ENCODE assay signal across 37 cellular contexts in genomic region chr16:78829280-78829679, GRCh38.
"Had no signal": no experiment of that assay in that cellular context is flagged by ENCODE, and none has a peak within 500 bp of the region (broad histone marks: within the 10 kb centered on the region; RNA-seq: fewer than 3 reads in every experiment).

No MANE protein-coding gene starts in this region.

- H3K9me3 Mint-ChIP-seq: activated naive CD4-positive, alpha-beta T cell treated with anti-CD3 and anti-CD28 coated beads for 36 hours; activated naive CD4-positive, alpha-beta T cell treated with anti-CD3 and anti-CD28 coated beads, Interleukin-2, amount 10 ng/mL, durations not matched to agents 7 days and 5 days; activated naive CD4-positive, alpha-beta T cell treated with anti-CD3 and anti-CD28 coated beads, Interleukin-2, amount 50 U/mL, for 24 hours; activated naive CD4-positive, alpha-beta T cell treated with anti-CD3 and anti-CD28 coated beads, Interleukin-2, amount 50 U/mL, for 72 hours; activated naive CD8-positive, alpha-beta T cell treated with anti-CD3 and anti-CD28 coated beads, Interleukin-2, amount 10 ng/mL, durations not matched to agents 7 days and 5 days; activated naive CD8-positive, alpha-beta T cell treated with anti-CD3 and anti-CD28 coated beads, Interleukin-2, amount 50 U/mL, for 24 hours; activated T-cell treated with anti-CD3 and anti-CD28 coated beads, Interleukin-2, amount 50 U/mL, for 24 hours; activated T-cell treated with anti-CD3 and anti-CD28 coated beads, Interleukin-2, amount 50 U/mL, for 4 hours; activated T-cell treated with anti-CD3 and anti-CD28 coated beads, Interleukin-2, amount 50 U/mL, for 72 hours; activated T-helper 1 cell treated with anti-CD3 and anti-CD28 coated beads, Interleukin-12 subunit alpha, Interleukin-12 subunit beta, Interleukin-2, Interleukin-4 antibody, amounts not matched to agents 30 ng/mL and 10 ng/mL and 1 ng/mL, durations not matched to agents 14 hours and 24 hours and 36 hours; activated T-helper 2 cell treated with anti-CD3 and anti-CD28 coated beads, Interferon-gamma antibody, Interleukin-2, Interleukin-4, amounts not matched to agents 10 μg/mL and 5 μg/mL and 100 μg/mL, durations not matched to agents 14 hours and 24 hours and 36 hours; central memory CD8-positive, alpha-beta T cell had no signal

- H3K27ac ChIP-seq: adrenal gland, ascending aorta, body of pancreas, brain microvascular endothelial cell, breast epithelium, cardiac muscle cell had no signal

- H3K36me3 Mint-ChIP-seq: activated naive CD4-positive, alpha-beta T cell treated with anti-CD3 and anti-CD28 coated beads, Interleukin-2, amount 10 ng/mL, durations not matched to agents 7 days and 5 days; activated naive CD4-positive, alpha-beta T cell treated with anti-CD3 and anti-CD28 coated beads, Interleukin-2, amount 50 U/mL, for 24 hours; activated naive CD8-positive, alpha-beta T cell; brain had no signal

- H3K4me3 Mint-ChIP-seq: activated naive CD4-positive, alpha-beta T cell treated with anti-CD3 and anti-CD28 coated beads for 36 hours; activated naive CD4-positive, alpha-beta T cell treated with anti-CD3 and anti-CD28 coated beads, Interleukin-2, amount 10 ng/mL, durations not matched to agents 7 days and 5 days; activated naive CD4-positive, alpha-beta T cell treated with anti-CD3 and anti-CD28 coated beads, Interleukin-2, amount 50 U/mL, for 24 hours; activated naive CD8-positive, alpha-beta T cell; activated naive CD8-positive, alpha-beta T cell treated with anti-CD3 and anti-CD28 coated beads for 36 hours; activated naive CD8-positive, alpha-beta T cell treated with anti-CD3 and anti-CD28 coated beads, Interleukin-2, amount 10 ng/mL, durations not matched to agents 7 days and 5 days; activated naive CD8-positive, alpha-beta T cell treated with anti-CD3 and anti-CD28 coated beads, Interleukin-2, amount 50 U/mL, for 24 hours; activated T-cell treated with anti-CD3 and anti-CD28 coated beads, Interleukin-2, amount 50 U/mL, for 24 hours; activated T-cell treated with anti-CD3 and anti-CD28 coated beads, Interleukin-2, amount 50 U/mL, for 4 hours; activated T-cell treated with anti-CD3 and anti-CD28 coated beads, Interleukin-2, amount 50 U/mL, for 72 hours; activated T-helper 1 cell treated with anti-CD3 and anti-CD28 coated beads, Interleukin-12 subunit alpha, Interleukin-12 subunit beta, Interleukin-2, Interleukin-4 antibody, amounts not matched to agents 30 ng/mL and 10 ng/mL and 1 ng/mL, durations not matched to agents 14 hours and 24 hours and 36 hours; brain; central memory CD8-positive, alpha-beta T cell had no signal

- H3K9me3 ChIP-seq: adrenal gland, ascending aorta, body of pancreas, breast epithelium had no signal

- DNase-seq: activated effector memory CD4-positive, alpha-beta T cell treated with anti-CD3 and anti-CD28 coated beads, Interleukin-2, amount 50 U/mL, for 16 hours; activated effector memory CD4-positive, alpha-beta T cell treated with Interleukin-2 at 50 U/mL for 16 hours; activated gamma-delta T cell; activated gamma-delta T cell treated with Interleukin-2 at 50 U/mL for 16 hours; activated naive CD4-positive, alpha-beta T cell; activated naive CD4-positive, alpha-beta T cell treated with anti-CD3 and anti-CD28 coated beads for 36 hours; activated naive CD4-positive, alpha-beta T cell treated with anti-CD3 and anti-CD28 coated beads, Interleukin-2, amount 10 ng/mL, durations not matched to agents 7 days and 5 days; activated naive CD4-positive, alpha-beta T cell treated with anti-CD3 and anti-CD28 coated beads, Interleukin-2, amount 50 U/mL, for 16 hours; activated naive CD4-positive, alpha-beta T cell treated with Interleukin-2 at 50 U/mL for 16 hours; activated naive CD8-positive, alpha-beta T cell treated with anti-CD3 and anti-CD28 coated beads for 36 hours; activated naive CD8-positive, alpha-beta T cell treated with anti-CD3 and anti-CD28 coated beads, Interleukin-2, amount 10 ng/mL, durations not matched to agents 7 days and 5 days; activated naive CD8-positive, alpha-beta T cell treated with anti-CD3 and anti-CD28 coated beads, Interleukin-2, amount 50 U/mL, for 24 hours; activated T-cell treated with anti-CD3 and anti-CD28 coated beads, Interleukin-2, amount 50 U/mL, for 1 hour; activated T-cell treated with anti-CD3 and anti-CD28 coated beads, Interleukin-2, amount 50 U/mL, for 24 hours; activated T-cell treated with anti-CD3 and anti-CD28 coated beads, Interleukin-2, amount 50 U/mL, for 4 hours; activated T-cell treated with anti-CD3 and anti-CD28 coated beads, Interleukin-2, amount 50 U/mL, for 48 hours; activated T-cell treated with anti-CD3 and anti-CD28 coated beads, Interleukin-2, amount 50 U/mL, for 72 hours; adrenal gland; amniotic stem cell; amygdala; anterior cingulate cortex; aorta; body of pancreas; brain microvascular endothelial cell; caudate nucleus; central memory CD4-positive, alpha-beta T cell; cerebellar nuclear complex had no signal

- ATAC-seq: activated naive CD4-positive, alpha-beta T cell treated with anti-CD3 and anti-CD28 coated beads, Interleukin-2, amount 50 U/mL, for 72 hours; activated naive CD8-positive, alpha-beta T cell treated with anti-CD3 and anti-CD28 coated beads, Interleukin-2, amount 50 U/mL, for 24 hours; activated T-cell treated with anti-CD3 and anti-CD28 coated beads, Interleukin-2, amount 50 U/mL, for 4 hours; body of pancreas had no signal

- H3K4me1 ChIP-seq: adrenal gland, ascending aorta, body of pancreas, breast epithelium had no signal

- H3K4me1 Mint-ChIP-seq: activated naive CD4-positive, alpha-beta T cell treated with anti-CD3 and anti-CD28 coated beads, Interleukin-2, amount 10 ng/mL, durations not matched to agents 7 days and 5 days; activated naive CD4-positive, alpha-beta T cell treated with anti-CD3 and anti-CD28 coated beads, Interleukin-2, amount 50 U/mL, for 24 hours; activated naive CD8-positive, alpha-beta T cell treated with anti-CD3 and anti-CD28 coated beads for 36 hours; activated naive CD8-positive, alpha-beta T cell treated with anti-CD3 and anti-CD28 coated beads, Interleukin-2, amount 10 ng/mL, durations not matched to agents 7 days and 5 days; activated naive CD8-positive, alpha-beta T cell treated with anti-CD3 and anti-CD28 coated beads, Interleukin-2, amount 50 U/mL, for 24 hours; central memory CD8-positive, alpha-beta T cell had no signal

- H3K27me3 Mint-ChIP-seq: activated naive CD4-positive, alpha-beta T cell treated with anti-CD3 and anti-CD28 coated beads, Interleukin-2, amount 10 ng/mL, durations not matched to agents 7 days and 5 days; activated naive CD4-positive, alpha-beta T cell treated with anti-CD3 and anti-CD28 coated beads, Interleukin-2, amount 50 U/mL, for 24 hours; activated naive CD8-positive, alpha-beta T cell; activated naive CD8-positive, alpha-beta T cell treated with anti-CD3 and anti-CD28 coated beads for 36 hours; activated naive CD8-positive, alpha-beta T cell treated with anti-CD3 and anti-CD28 coated beads, Interleukin-2, amount 50 U/mL, for 24 hours; activated T-cell treated with anti-CD3 and anti-CD28 coated beads, Interleukin-2, amount 50 U/mL, for 24 hours; central memory CD8-positive, alpha-beta T cell had no signal

- H3K4me3 ChIP-seq: adrenal gland, ascending aorta, body of pancreas, breast epithelium, cardiac muscle cell had no signal

- H3K36me3 ChIP-seq: adrenal gland, ascending aorta, brain microvascular endothelial cell, breast epithelium, cardiac muscle cell had no signal

- H3K27ac Mint-ChIP-seq: activated naive CD4-positive, alpha-beta T cell treated with anti-CD3 and anti-CD28 coated beads for 36 hours; activated naive CD4-positive, alpha-beta T cell treated with anti-CD3 and anti-CD28 coated beads, Interleukin-2, amount 10 ng/mL, durations not matched to agents 7 days and 5 days; activated naive CD4-positive, alpha-beta T cell treated with anti-CD3 and anti-CD28 coated beads, Interleukin-2, amount 50 U/mL, for 24 hours; activated naive CD8-positive, alpha-beta T cell; activated naive CD8-positive, alpha-beta T cell treated with anti-CD3 and anti-CD28 coated beads for 36 hours; activated naive CD8-positive, alpha-beta T cell treated with anti-CD3 and anti-CD28 coated beads, Interleukin-2, amount 10 ng/mL, durations not matched to agents 7 days and 5 days; activated naive CD8-positive, alpha-beta T cell treated with anti-CD3 and anti-CD28 coated beads, Interleukin-2, amount 50 U/mL, for 24 hours; activated T-cell treated with anti-CD3 and anti-CD28 coated beads, Interleukin-2, amount 50 U/mL, for 24 hours; activated T-cell treated with anti-CD3 and anti-CD28 coated beads, Interleukin-2, amount 50 U/mL, for 72 hours; activated T-helper 1 cell treated with anti-CD3 and anti-CD28 coated beads, Interleukin-12 subunit alpha, Interleukin-12 subunit beta, Interleukin-2, Interleukin-4 antibody, amounts not matched to agents 30 ng/mL and 10 ng/mL and 1 ng/mL, durations not matched to agents 14 hours and 24 hours and 36 hours; activated T-helper 2 cell treated with anti-CD3 and anti-CD28 coated beads, Interferon-gamma antibody, Interleukin-2, Interleukin-4, amounts not matched to agents 10 μg/mL and 5 μg/mL and 100 μg/mL, durations not matched to agents 14 hours and 24 hours and 36 hours; brain had no signal
